22 cellular contexts compared by ENCODE assay signal in genomic region chr3:72004749-72005292, GRCh38.
DNase-seq lines count a peak whose midpoint lies in the region; ATAC-seq, FAIRE-seq and TF ChIP-seq lines count a peak whose summit lies in the region.
"Had no signal": no experiment of that assay in that cellular context is flagged by ENCODE, and none has a peak within 500 bp of the region (broad histone marks: within the 10 kb centered on the region; RNA-seq: fewer than 3 reads in every experiment).

No MANE protein-coding gene starts in this region.

- TF ChIP-seq CTCF in brain microvascular endothelial cell (IDR thresholded peaks at IDR 0.05; ENCODE audit: low read depth, low read length, missing control alignments) = no peak

- no peak for TF ChIP-seq POLR2A in H54 (IDR thresholded peaks at IDR 0.05; ENCODE audit: low read depth, low read length)

- H3K27me3 ChIP-seq in brain microvascular endothelial cell (replicated peaks) = no peaks in the 10 kb centered on the region

- DNase-seq in A172 (ENCODE audit: low spot score) (peak; percentile 91), H54 (ENCODE audit: insufficient read length, low spot score) (peak; percentile 15), brain microvascular endothelial cell (peak; percentile 22), foreskin melanocyte (peak; percentile 10), NCI-H446 (lab: John Stamatoyannopoulos, UW) (no peak), NCI-H2227 (lab: John Stamatoyannopoulos, UW; ENCODE audit: unreplicated experiment) (no peak), T-cell (no peak)
- DNase-seq in activated CD8-positive, alpha-beta memory T cell treated with anti-CD3 and anti-CD28 coated beads, Interleukin-2, amount 50 U/mL, for 4 hours = no peak
- DNase-seq: activated CD4-positive, alpha-beta T cell treated with anti-CD3 and anti-CD28 coated beads for 1 hour; activated gamma-delta T cell treated with Interleukin-2 at 50 U/mL for 16 hours; anterior cingulate cortex; CD4-positive, alpha-beta memory T cell; DMS79 treated with DMSO at 0.1 percent for 48 hours; heart left ventricle; NCI-H2029 treated with DMSO at 0.1 percent for 48 hours; NCI-H526; nephron progenitor cell; SHP77 treated with DMSO at 0.1 percent for 48 hours; stimulated activated naive CD8-positive, alpha-beta T cell treated with anti-CD3 and anti-CD28 coated beads, Interleukin-15, Interleukin-2, amounts not matched to agents 100 U/mL and 50 U/mL, for 24 hours; T-helper 2 cell had no signal

- peaks cover 0 to 3% of the 10 kb centered on the region in 2 donors for H3K27me3 Mint-ChIP-seq in T-cell

- CTCF ChIA-PET in T-cell (lab: Charles Lee) = no interaction called here

- POLR2A ChIA-PET in T-cell (lab: Charles Lee) = no interaction called here

- no peak overlapping the region for H3K27ac ChIP-seq in brain microvascular endothelial cell
- H3K27ac ChIP-seq: coronary artery, heart left ventricle had no signal

- H3K27ac Mint-ChIP-seq in T-cell = no peak overlapping the region
- H3K27ac Mint-ChIP-seq: CD4-positive, alpha-beta memory T cell; memory B cell; nephron progenitor cell had no signal

- no peaks in the 10 kb centered on the region for H3K36me3 Mint-ChIP-seq in T-cell
- H3K36me3 Mint-ChIP-seq: CD4-positive, alpha-beta memory T cell; memory B cell had no signal

- ATAC-seq in T-cell (replicated peaks in 1 of 4) = no peak
- ATAC-seq: heart left ventricle; stimulated activated naive CD8-positive, alpha-beta T cell treated with anti-CD3 and anti-CD28 coated beads, Interleukin-15, Interleukin-2, amounts not matched to agents 100 U/mL and 50 U/mL, for 24 hours had no signal

- H3K4me3 Mint-ChIP-seq in T-cell = no peak overlapping the region
- H3K4me3 Mint-ChIP-seq: CD4-positive, alpha-beta memory T cell; memory B cell; nephron progenitor cell had no signal

- no peaks in the 10 kb centered on the region for H3K36me3 ChIP-seq in brain microvascular endothelial cell (replicated peaks)
- H3K36me3 ChIP-seq: heart left ventricle had no signal

- peak; percentile 77 for FAIRE-seq in H54 (lab: Jason Lieb, UNC)

- in situ Hi-C loops in brain microvascular endothelial cell (cut with HindIII; ENCODE audit: low pct_ligation_motif_present, low sequenced_read_pairs) = no loop called here

- no peak overlapping the region for H3K4me3 ChIP-seq in brain microvascular endothelial cell (ENCODE audit: low read depth, low read length)
- H3K4me3 ChIP-seq: coronary artery, heart left ventricle had no signal

- H3K9me3 Mint-ChIP-seq in T-cell = no peaks in the 10 kb centered on the region
- H3K9me3 Mint-ChIP-seq: CD4-positive, alpha-beta memory T cell; memory B cell had no signal

- no peaks in the 10 kb centered on the region for H3K4me1 Mint-ChIP-seq in T-cell
- H3K4me1 Mint-ChIP-seq: CD4-positive, alpha-beta memory T cell had no signal

Comparison
In these comparisons a context has a peak if more than half of its experiments do, and no peak if none do; other contexts are left out.
1. DNase-seq: peak in A172 (single experiment), H54 (single experiment), brain microvascular endothelial cell (single experiment) and foreskin melanocyte (single experiment); none in activated CD8-positive, alpha-beta memory T cell treated with anti-CD3 and anti-CD28 coated beads, Interleukin-2, amount 50 U/mL, for 4 hours (single experiment), NCI-H446 (0 of 2), NCI-H2227 (single experiment) and T-cell (0 of 34).